ENCODE assay signal across 8 cellular contexts in genomic region chr2:113138428-113139322, GRCh38. TPM values are rescaled to one million over a fixed set of nuclear protein-coding genes. Genes with fewer than 3 reads are reported as not detected.
DNase-seq lines count a peak whose midpoint lies in the region; ATAC-seq and TF ChIP-seq lines count a peak whose summit lies in the region.

No MANE protein-coding gene starts in this region.

- H3K36me3 Mint-ChIP-seq in natural killer cell = no peaks in the 10 kb centered on the region

- peaks cover 0 to 2% of the 10 kb centered on the region in 2 donors for H3K27me3 Mint-ChIP-seq in natural killer cell (ENCODE audit: low read depth in 2 of 2)

- peaks cover 11 to 12% of the 10 kb centered on the region in 2 donors for H3K4me1 Mint-ChIP-seq in natural killer cell

- ATAC-seq in HG03342 (IDR thresholded peaks at IDR 0.05; ENCODE audit: unreplicated experiment) (peak; percentile 70), esophagus mucosa (peak; percentile 46), natural killer cell (peak; percentile 83 to 92 (median 90)), HG03175 (IDR thresholded peaks at IDR 0.05; ENCODE audit: unreplicated experiment) (no peak)

- no peaks in the 10 kb centered on the region for H3K9me3 Mint-ChIP-seq in natural killer cell

- DNase-seq in A172 (ENCODE audit: low spot score) (peak; percentile 76), GM03348 (ENCODE audit: low spot score) (peak; percentile 74), NCI-H526 treated with DMSO at 0.1 percent for 48 hours (lab: John Stamatoyannopoulos, UW) (peak; percentile 33), natural killer cell (no peak)
- peak; percentile 21 to 30 for DNase-seq in activated CD8-positive, alpha-beta memory T cell treated with anti-CD3 and anti-CD28 coated beads for 4 hours (ENCODE audit: low read depth in 2 of 2)

- TF ChIP-seq CTCF in natural killer cell (IDR thresholded peaks at IDR 0.05) = peak; percentile 84

- peak overlapping the region; percentile 40 for H3K4me3 Mint-ChIP-seq in natural killer cell

- H3K27ac Mint-ChIP-seq in natural killer cell = peak overlapping the region in 1 of 2 donors; percentile 33

- intact Hi-C loops in natural killer cell (cut with micrococcal nuclease) = loop anchor here (1.0 to 5.0 kb wide), 4 partner anchors 35 to 254 kb away; partner anchors contain the start of gene PSD4

RNA-seq across cellular contexts. Expression of gene IL1RN, which starts 11.3 kb away (rescaled TPM):
- 0.41 TPM in 1 of 2 replicates, not detected in the other for total RNA-seq in A172 (2014; rRNA removed; shearing (Covaris generic))
- total RNA-seq in esophagus mucosa (871 TPM), natural killer cell (10 to 100 TPM in 1 of 3 donors, under 1 TPM in 2; 0.52 to 36.6 (median 0.91) TPM)

RNA-seq across cellular contexts. Expression of gene PSD4, which starts 35.1 kb away (rescaled TPM):
- total RNA-seq in A172 (2014; rRNA removed; shearing (Covaris generic)) = 10.0 and 10.2 TPM in 2 replicates
- total RNA-seq in esophagus mucosa (38.6 TPM), natural killer cell (100 to 1,000 TPM; 280 to 347 (median 340) TPM)

Comparison
In these comparisons a context has a peak if more than half of its experiments do, and no peak if none do; other contexts are left out.
1. RNA of gene IL1RN, which starts 11.3 kb away (total RNA-seq): 871 TPM in esophagus mucosa (single experiment); 0.52 to 36.6 TPM in natural killer cell and 0.41 TPM in A172; every median in the first group is over 10 times any median in the second.